ENCODE assay signal across 8 cellular contexts in genomic region chrX:80721186-80721585, GRCh38.
"Had no signal": no experiment of that assay in that cellular context is flagged by ENCODE, and none has a peak within 500 bp of the region (broad histone marks: within the 10 kb centered on the region; RNA-seq: fewer than 3 reads in every experiment).

No MANE protein-coding gene starts in this region.

- H3K27me3 Mint-ChIP-seq: IgD-negative memory B cell had no signal

- ATAC-seq: HCT116 had no signal

- H3K27ac Mint-ChIP-seq: IgD-negative memory B cell had no signal

- FAIRE-seq: HTR-8/SVneo had no signal

- H3K9ac ChIP-seq: GM23248 had no signal

- H3K9me3 ChIP-seq: HAP-1 had no signal

- DNase-seq: GM23248, GOT3, H7, KBM-7 had no signal

- H3K9me3 Mint-ChIP-seq: IgD-negative memory B cell had no signal

- H3K4me1 ChIP-seq: HAP-1 had no signal

- H3K4me3 Mint-ChIP-seq: IgD-negative memory B cell had no signal

- H3K4me1 Mint-ChIP-seq: IgD-negative memory B cell had no signal

- H3K27ac ChIP-seq: GM23248 had no signal

- H3K4me3 ChIP-seq: GM23248, HAP-1 had no signal

- H2AFZ ChIP-seq: GM23248 had no signal
